ENCODE assay signal across 8 cellular contexts in genomic region chr16:67666538-67667433, GRCh38. TPM values are rescaled to one million over a fixed set of nuclear protein-coding genes. Genes with fewer than 3 reads are reported as not detected.
DNase-seq lines count a peak whose midpoint lies in the region; ATAC-seq, FAIRE-seq and TF ChIP-seq lines count a peak whose summit lies in the region.

TSS of gene C16orf86 (plus strand) at chr16:67666814. CDS start at chr16:67666971, 157 bp downstream.
TSS of gene ENKD1 (minus strand) at chr16:67666750. CDS start at chr16:67666442, 308 bp downstream.

- no peak for TF ChIP-seq POLR2A in A549 (IDR thresholded peaks at IDR 0.05; ENCODE audit: low read length)

- peak; percentile 62 to 79 for DNase-seq in A549 (ENCODE audit: low read depth in 1 of 2, low spot score in 1 of 2)
- DNase-seq in NOMO-1 treated with dmso at 0.1 percent for 144 hours (lab: John Stamatoyannopoulos, UW; ENCODE audit: unreplicated experiment): peak; percentile 74
- peak; percentile 72 for DNase-seq in activated T-cell treated with anti-CD3 and anti-CD28 coated beads for 1 hour (ENCODE audit: low read depth)
- peak; percentile 53 for DNase-seq in epithelial cell of esophagus (ENCODE audit: low read depth)
- DNase-seq in mucosa of descending colon: peak; percentile 84 to 93 (median 87)
- DNase-seq in stimulated activated CD8-positive, alpha-beta memory T cell treated with anti-CD3 and anti-CD28 coated beads, Interleukin-4, amount 100 ng/mL, for 1 hour (ENCODE audit: low read depth in 2 of 2, low spot score in 1 of 2): peak; percentile 50 to 66

- CTCF ChIA-PET in A549 (lab: Yijun Ruan, JAX): interaction anchor here (0.7 to 16.7 kb wide), 26 partner anchors 7 to 262 kb away, joined by 3 to 174 read pairs (median 5); partner anchors contain the start of genes ACD, CTCF, GFOD2 and PARD6A

- TF ChIP-seq EP300 in A549 (IDR thresholded peaks at IDR 0.05): no peak

- intact Hi-C loops in mucosa of descending colon (cut with DNase I, micrococcal nuclease): loop anchor here in 1 of 2 donors (10.0 kb wide), 1 partner anchor 122 kb away; no protein-coding TSS in a partner anchor

- H3K36me3 ChIP-seq in mucosa of descending colon (ENCODE audit: low read depth): no peaks in the 10 kb centered on the region

- FAIRE-seq in A549 (lab: Jason Lieb, UNC): no peak

- ATAC-seq in A549 (peak; percentile 45 to 60; a peak in 5 of 6 replicates), GM18520 (IDR thresholded peaks at IDR 0.05; ENCODE audit: unreplicated experiment) (peak; percentile 59), HG03175 (IDR thresholded peaks at IDR 0.05; ENCODE audit: unreplicated experiment) (peak; percentile 63), mucosa of descending colon (peak; percentile 78)

- H3K4me2 ChIP-seq in A549: peak within 1 kb of the TSS; percentile 89

- H3K4me3 ChIP-seq in A549 (peak within 1 kb of the TSS; percentile 84), epithelial cell of esophagus (ENCODE audit: low read length) (peak within 1 kb of the TSS; percentile 58), mucosa of descending colon (peak within 1 kb of the TSS; percentile 49)

- H3K9me3 ChIP-seq in A549 (no peaks in the 10 kb centered on the region), mucosa of descending colon (no peaks in the 10 kb centered on the region)

- peaks cover 17% of the 10 kb centered on the region for H3K4me1 ChIP-seq in A549
- H3K4me1 ChIP-seq in mucosa of descending colon (ENCODE audit: low read depth): peaks cover 10% of the 10 kb centered on the region

- POLR2A ChIA-PET in A549 (lab: Yijun Ruan, JAX): no interaction called here

- WGBS in A549 (ENCODE audit: missing lambda C conversion rate): 72% methylated on average over 30 of the region's 77 CpGs

- H3K27ac ChIP-seq in A549: peak within 1 kb of the TSS; percentile 74 to 86

- TF ChIP-seq RAD21 in A549 (conservative IDR thresholded peaks at IDR 0.05 in 1 of 2, IDR thresholded peaks at IDR 0.05 in 1 of 2): no peak

- no peak for TF ChIP-seq CTCF in A549 (IDR thresholded peaks at IDR 0.05)
- TF ChIP-seq CTCF in epithelial cell of esophagus (IDR thresholded peaks at IDR 0.05; ENCODE audit: insufficient read depth, low read depth, low read length, missing control alignments): no peak
- no peak for TF ChIP-seq CTCF in mucosa of descending colon (IDR thresholded peaks at IDR 0.05)

TF ChIP-seq in A549, 52 proteins besides CTCF, POLR2A, EP300 and RAD21:
- TF ChIP-seq PHF8 (IDR thresholded peaks at IDR 0.05; ENCODE audit: borderline replicate concordance, low read depth) (peak; percentile 23; the same call in 1 of the 2 replicates), ATOH8 (CRISPR knock-in tag; IDR thresholded peaks at IDR 0.05; ENCODE audit: low read depth) (no peak)

RNA-seq across cellular contexts. Expression of gene C16orf86, which starts in this region (rescaled TPM):
- not detected in 2 replicates for polyA plus RNA-seq in A549 (2011; rRNA removed)
- polyA plus RNA-seq in A549 (2012; cell fraction: cytosol; rRNA removed): 0.08 TPM in 2 replicates
- polyA plus RNA-seq in A549 (2012; cell fraction: nucleus; rRNA removed): 0.40 and 0.44 TPM in 2 replicates
- polyA plus RNA-seq in A549 (2017; fragmentation: RNase III; extraction: RNeasy Plus Mini Kit Qiagen cat#74134 plus additional on column Dnase treatment): 0.05 to 0.21 TPM (median 0.06 TPM) in 3 replicates
- not detected in 2 replicates for polyA minus RNA-seq in A549 (2011; rRNA and poly(A)+ RNA removed)
- total RNA-seq in mucosa of descending colon: 1 to 10 TPM in 2 of 3 donors, under 1 TPM in 1; 0.67 to 6.8 (median 1.2) TPM

RNA-seq across cellular contexts. Expression of gene ENKD1, which starts in this region (rescaled TPM):
- polyA plus RNA-seq in A549 (2011; rRNA removed) (4.0 and 4.3 TPM in 2 replicates), A549 (2017; fragmentation: RNase III; extraction: RNeasy Plus Mini Kit Qiagen cat#74134 plus additional on column Dnase treatment) (11.1 to 12.6 TPM (median 12.2 TPM) in 3 replicates)
- polyA plus RNA-seq in A549 (2012; cell fraction: cytosol; rRNA removed): 13.5 and 14.0 TPM in 2 replicates
- polyA plus RNA-seq in A549 (2012; cell fraction: nucleus; rRNA removed): 23.0 and 32.4 TPM in 2 replicates
- 2.7 and 5.0 TPM in 2 replicates for polyA minus RNA-seq in A549 (2011; rRNA and poly(A)+ RNA removed)
- total RNA-seq in mucosa of descending colon: 10 to 100 TPM in 1 of 3 donors, 1 to 10 TPM in 2; 8.5 to 23.3 (median 9.0) TPM

Comparison
In these comparisons a context has a peak if more than half of its experiments do, and no peak if none do; other contexts are left out.
1. Peak in every context shown above with its lines: DNase-seq, ATAC-seq, H3K4me3 ChIP-seq and H3K27ac ChIP-seq.